8 cellular contexts compared by ENCODE assay signal in genomic region chr10:100998183-100998990, GRCh38. TPM values are rescaled to one million over a fixed set of nuclear protein-coding genes. Genes with fewer than 3 reads are reported as not detected.
DNase-seq lines count a peak whose midpoint lies in the region; ATAC-seq lines count a peak whose summit lies in the region.

No MANE protein-coding gene starts in this region.

- peaks cover 29% of the 10 kb centered on the region for H3K4me1 Mint-ChIP-seq in activated T-helper 1 cell treated with anti-CD3 and anti-CD28 coated beads, Interleukin-12 subunit alpha, Interleukin-12 subunit beta, Interleukin-2, Interleukin-4 antibody, amounts not matched to agents 30 ng/mL and 10 ng/mL and 1 ng/mL, durations not matched to agents 14 hours and 24 hours and 36 hours (ENCODE audit: low read depth)

- H3K27me3 ChIP-seq in mucosa of rectum (ENCODE audit: control insufficient read depth in 2 of 2, insufficient read depth in 2 of 2, low read length in 2 of 2): no peaks in the 10 kb centered on the region

- peak; percentile 93 for DNase-seq in 8988T
- no peak for DNase-seq in Jurkat, Clone E6-1 (ENCODE audit: low read depth, low spot score)
- peak; percentile 69 for DNase-seq in OCI-M2 (lab: John Stamatoyannopoulos, UW; ENCODE audit: unreplicated experiment)
- DNase-seq in activated T-helper 1 cell treated with anti-CD3 and anti-CD28 coated beads, Interleukin-12 subunit alpha, Interleukin-12 subunit beta, Interleukin-2, Interleukin-4 antibody, amounts not matched to agents 30 ng/mL and 10 ng/mL and 1 ng/mL, durations not matched to agents 14 hours and 24 hours and 36 hours (ENCODE audit: low spot score): peak; percentile 37
- peak; percentile 78 for DNase-seq in stimulated activated naive CD8-positive, alpha-beta T cell treated with anti-CD3 and anti-CD28 coated beads, Interleukin-15, Interleukin-2, amounts not matched to agents 100 U/mL and 50 U/mL, for 24 hours

- peaks cover 18% of the 10 kb centered on the region for H3K36me3 Mint-ChIP-seq in activated T-helper 1 cell treated with anti-CD3 and anti-CD28 coated beads, Interleukin-12 subunit alpha, Interleukin-12 subunit beta, Interleukin-2, Interleukin-4 antibody, amounts not matched to agents 30 ng/mL and 10 ng/mL and 1 ng/mL, durations not matched to agents 14 hours and 24 hours and 36 hours (ENCODE audit: low read depth)

- H3K4me3 Mint-ChIP-seq in activated T-helper 1 cell treated with anti-CD3 and anti-CD28 coated beads, Interleukin-12 subunit alpha, Interleukin-12 subunit beta, Interleukin-2, Interleukin-4 antibody, amounts not matched to agents 30 ng/mL and 10 ng/mL and 1 ng/mL, durations not matched to agents 14 hours and 24 hours and 36 hours: peak overlapping the region; percentile 88

- H3K9me3 Mint-ChIP-seq in activated T-helper 1 cell treated with anti-CD3 and anti-CD28 coated beads, Interleukin-12 subunit alpha, Interleukin-12 subunit beta, Interleukin-2, Interleukin-4 antibody, amounts not matched to agents 30 ng/mL and 10 ng/mL and 1 ng/mL, durations not matched to agents 14 hours and 24 hours and 36 hours: no peaks in the 10 kb centered on the region

- H3K4me1 ChIP-seq in mucosa of rectum (ENCODE audit: control insufficient read depth in 2 of 2, insufficient read depth in 2 of 2, low read length in 2 of 2): peaks cover 28 to 41% of the 10 kb centered on the region in 2 donors

- H3K36me3 ChIP-seq in mucosa of rectum (ENCODE audit: control insufficient read depth in 2 of 2, insufficient read depth in 2 of 2, low read length in 2 of 2): peaks cover 9 to 14% of the 10 kb centered on the region in 2 donors

- peak overlapping the region; percentile 89 to 92 for H3K9ac ChIP-seq in mucosa of rectum (ENCODE audit: low read depth in 1 of 2, low read length in 2 of 2)

- H3K27me3 Mint-ChIP-seq in activated T-helper 1 cell treated with anti-CD3 and anti-CD28 coated beads, Interleukin-12 subunit alpha, Interleukin-12 subunit beta, Interleukin-2, Interleukin-4 antibody, amounts not matched to agents 30 ng/mL and 10 ng/mL and 1 ng/mL, durations not matched to agents 14 hours and 24 hours and 36 hours (ENCODE audit: insufficient read depth): peaks cover 4% of the 10 kb centered on the region

- peak; percentile 25 for ATAC-seq in GM18867 (IDR thresholded peaks at IDR 0.05; ENCODE audit: unreplicated experiment)
- peak; percentile 49 for ATAC-seq in esophagus mucosa
- peak; percentile 29 for ATAC-seq in stimulated activated naive CD8-positive, alpha-beta T cell treated with anti-CD3 and anti-CD28 coated beads, Interleukin-15, Interleukin-2, amounts not matched to agents 100 U/mL and 50 U/mL, for 24 hours

- intact Hi-C loops in activated T-helper 1 cell treated with anti-CD3 and anti-CD28 coated beads, Interleukin-12 subunit alpha, Interleukin-12 subunit beta, Interleukin-2, Interleukin-4 antibody, amounts not matched to agents 30 ng/mL and 10 ng/mL and 1 ng/mL, durations not matched to agents 14 hours and 24 hours and 36 hours (cut with micrococcal nuclease): loop anchor here (1.0 to 5.0 kb wide), 3 partner anchors 15 to 784 kb away; partner anchors contain the start of genes NPM3, PDZD7 and SFXN3

- no peaks in the 10 kb centered on the region for H3K9me3 ChIP-seq in mucosa of rectum (ENCODE audit: control insufficient read depth in 2 of 2, low read length in 2 of 2)

- peak overlapping the region; percentile 93 for H3K27ac Mint-ChIP-seq in activated T-helper 1 cell treated with anti-CD3 and anti-CD28 coated beads, Interleukin-12 subunit alpha, Interleukin-12 subunit beta, Interleukin-2, Interleukin-4 antibody, amounts not matched to agents 30 ng/mL and 10 ng/mL and 1 ng/mL, durations not matched to agents 14 hours and 24 hours and 36 hours

- peak overlapping the region; percentile 65 for H3K4me3 ChIP-seq in Jurkat, Clone E6-1 (ENCODE audit: low read length)
- peak overlapping the region; percentile 78 for H3K4me3 ChIP-seq in mucosa of rectum (ENCODE audit: low read length in 2 of 2)

- peak overlapping the region; percentile 90 to 96 for H3K27ac ChIP-seq in mucosa of rectum (ENCODE audit: low read depth in 2 of 2, low read length in 2 of 2)

RNA-seq across cellular contexts. Expression of gene LZTS2, which starts 1.2 kb away (rescaled TPM):
- 17.3 TPM for polyA plus RNA-seq in Jurkat, Clone E6-1 (2012; ENCODE audit: insufficient read depth, insufficient read length)
- total RNA-seq in activated T-helper 1 cell treated with anti-CD3 and anti-CD28 coated beads, Interleukin-12 subunit alpha, Interleukin-12 subunit beta, Interleukin-2, Interleukin-4 antibody, amounts not matched to agents 30 ng/mL and 10 ng/mL and 1 ng/mL, durations not matched to agents 14 hours and 24 hours and 36 hours: 22.3 TPM in 2 replicates
- total RNA-seq in esophagus mucosa: 23.0 TPM

RNA-seq across cellular contexts. Expression of gene TWNK, which starts 11.0 kb away (rescaled TPM):
- polyA plus RNA-seq in Jurkat, Clone E6-1 (2012; ENCODE audit: insufficient read depth, insufficient read length): 20.6 TPM
- 41.1 and 42.3 TPM in 2 replicates for total RNA-seq in activated T-helper 1 cell treated with anti-CD3 and anti-CD28 coated beads, Interleukin-12 subunit alpha, Interleukin-12 subunit beta, Interleukin-2, Interleukin-4 antibody, amounts not matched to agents 30 ng/mL and 10 ng/mL and 1 ng/mL, durations not matched to agents 14 hours and 24 hours and 36 hours
- 5.7 TPM for total RNA-seq in esophagus mucosa

RNA-seq across cellular contexts. Expression of gene MRPL43, which starts 11.1 kb away (rescaled TPM):
- polyA plus RNA-seq in Jurkat, Clone E6-1 (2012; ENCODE audit: insufficient read depth, insufficient read length): 115 TPM
- 61.5 and 63.2 TPM in 2 replicates for total RNA-seq in activated T-helper 1 cell treated with anti-CD3 and anti-CD28 coated beads, Interleukin-12 subunit alpha, Interleukin-12 subunit beta, Interleukin-2, Interleukin-4 antibody, amounts not matched to agents 30 ng/mL and 10 ng/mL and 1 ng/mL, durations not matched to agents 14 hours and 24 hours and 36 hours
- total RNA-seq in esophagus mucosa: 72.7 TPM

RNA-seq across cellular contexts. Expression of gene SEMA4G, which starts 29.1 kb away (rescaled TPM):
- polyA plus RNA-seq in Jurkat, Clone E6-1 (2012; ENCODE audit: insufficient read depth, insufficient read length): 5.3 TPM
- total RNA-seq in activated T-helper 1 cell treated with anti-CD3 and anti-CD28 coated beads, Interleukin-12 subunit alpha, Interleukin-12 subunit beta, Interleukin-2, Interleukin-4 antibody, amounts not matched to agents 30 ng/mL and 10 ng/mL and 1 ng/mL, durations not matched to agents 14 hours and 24 hours and 36 hours: 0.31 and 0.83 TPM in 2 replicates
- total RNA-seq in esophagus mucosa: 0.96 TPM

RNA-seq across cellular contexts. Expression of gene PDZD7, which starts 32.5 kb away (rescaled TPM):
- 4.6 TPM for polyA plus RNA-seq in Jurkat, Clone E6-1 (2012; ENCODE audit: insufficient read depth, insufficient read length)
- 0.47 and 0.54 TPM in 2 replicates for total RNA-seq in activated T-helper 1 cell treated with anti-CD3 and anti-CD28 coated beads, Interleukin-12 subunit alpha, Interleukin-12 subunit beta, Interleukin-2, Interleukin-4 antibody, amounts not matched to agents 30 ng/mL and 10 ng/mL and 1 ng/mL, durations not matched to agents 14 hours and 24 hours and 36 hours
- total RNA-seq in esophagus mucosa: 0.04 TPM
